24 cellular contexts compared by ENCODE assay signal in the genomic region with DNA sequence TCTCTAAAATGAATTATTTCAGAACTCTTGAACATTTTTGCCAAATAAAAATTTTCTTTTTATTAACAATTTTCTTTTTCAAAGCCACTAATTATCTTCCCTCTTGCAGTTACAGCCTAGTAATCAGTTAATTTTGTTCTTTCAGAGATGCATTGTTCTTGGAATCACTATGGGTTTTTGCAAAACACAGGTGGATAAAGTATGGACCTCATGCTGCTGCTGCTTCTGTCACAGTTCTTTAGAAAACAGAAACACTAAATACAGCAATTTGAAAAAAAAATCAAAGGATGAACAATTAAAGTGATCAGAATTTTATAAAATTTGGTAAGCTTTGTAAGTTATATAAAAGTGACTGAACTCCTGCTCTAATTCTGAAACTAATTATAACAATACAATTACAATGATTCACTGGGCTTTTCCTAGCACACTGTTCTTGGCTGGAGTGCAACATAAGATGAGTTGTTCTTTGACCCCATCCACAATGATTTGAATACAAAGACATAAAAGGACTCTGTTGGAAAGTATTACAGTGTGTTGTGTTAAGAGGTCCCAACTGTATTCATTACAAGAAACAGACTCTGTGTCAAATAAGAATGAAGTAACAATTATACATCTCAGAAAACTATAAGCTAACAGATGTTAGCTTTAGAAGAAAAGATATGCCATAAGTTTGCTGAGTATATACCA. TPM values are rescaled to one million over a fixed set of nuclear protein-coding genes. Genes with fewer than 3 reads are reported as not detected.
DNase-seq lines count a peak whose midpoint lies in the region; ATAC-seq and TF ChIP-seq lines count a peak whose summit lies in the region.
"Had no signal": no experiment of that assay in that cellular context is flagged by ENCODE, and none has a peak within 500 bp of the region (broad histone marks: within the 10 kb centered on the region; RNA-seq: fewer than 3 reads in every experiment).

No MANE protein-coding gene starts in this region.

- H3K27me3 ChIP-seq in prostate gland (replicated peaks; ENCODE audit: insufficient read depth), result no peaks in the 10 kb centered on the region
- H3K27me3 ChIP-seq: ascending aorta, uterus had no signal

- no peak for TF ChIP-seq CTCF in prostate gland (IDR thresholded peaks at IDR 0.05)
- no peak for TF ChIP-seq CTCF in mucosa of descending colon (IDR thresholded peaks at IDR 0.05)

- H3K27ac ChIP-seq in prostate gland, result no peak overlapping the region
- H3K27ac ChIP-seq: ascending aorta, RWPE1, uterus had no signal

- H3K9me3 ChIP-seq in prostate gland (no peaks in the 10 kb centered on the region), mucosa of descending colon (no peaks in the 10 kb centered on the region)
- H3K9me3 ChIP-seq: ascending aorta, uterus had no signal

- TF ChIP-seq POLR2A in prostate gland (IDR thresholded peaks at IDR 0.05), result no peak

- H3K36me3 ChIP-seq in prostate gland, result no peaks in the 10 kb centered on the region
- H3K36me3 ChIP-seq in mucosa of descending colon (ENCODE audit: low read depth), result no peaks in the 10 kb centered on the region
- H3K36me3 ChIP-seq: ascending aorta, uterus had no signal

- H3K4me3 ChIP-seq in prostate gland, result no peak overlapping the region
- no peak overlapping the region for H3K4me3 ChIP-seq in mucosa of descending colon
- H3K4me3 ChIP-seq: ascending aorta, lung, uterus had no signal

- no peak for ATAC-seq in mucosa of descending colon
- ATAC-seq: effector memory CD8-positive, alpha-beta T cell; right cardiac atrium had no signal

- H3K4me1 ChIP-seq in prostate gland (replicated peaks) (no peaks in the 10 kb centered on the region), mucosa of descending colon (ENCODE audit: low read depth) (no peaks in the 10 kb centered on the region)
- H3K4me1 ChIP-seq: ascending aorta, uterus had no signal

- peak; percentile 2 for DNase-seq in AG08395 (ENCODE audit: low spot score)
- peak; percentile 79 for DNase-seq in NCI-H146 treated with DMSO at 0.1 percent for 48 hours (lab: John Stamatoyannopoulos, UW; ENCODE audit: unreplicated experiment)
- peak; percentile 53 for DNase-seq in cerebellar cortex (ENCODE audit: low spot score)
- DNase-seq in iris pigment epithelial cell (ENCODE audit: low read depth), result peak; percentile 4
- no peak for DNase-seq in prostate gland (ENCODE audit: low spot score)
- DNase-seq in mucosa of descending colon, result no peak
- no peak for DNase-seq in posterior cingulate gyrus
- DNase-seq in GM19240 (ENCODE audit: insufficient read length, low spot score), result no peak
- DNase-seq: activated CD4-positive, CD25-positive, alpha-beta regulatory T cell treated with anti-CD3 and anti-CD28 coated beads, Interleukin-2, amount 50 U/mL, for 72 hours; activated naive CD4-positive, alpha-beta T cell treated with anti-CD3 and anti-CD28 coated beads, Interleukin-2, amount 50 U/mL, for 16 hours; activated T-cell treated with anti-CD3 and anti-CD28 coated beads, Interleukin-2, amount 50 U/mL, for 48 hours; effector memory CD8-positive, alpha-beta T cell; foreskin melanocyte; hippocampal formation; NCI-H187; occipital lobe; right cardiac atrium; T-helper 9 cell; uterus had no signal

- intact Hi-C loops in prostate gland (cut with DNase I) (no loop called here), mucosa of descending colon (cut with DNase I, micrococcal nuclease) (no loop called here), posterior cingulate gyrus (cut with DNase I) (no loop called here)

RNA-seq across cellular contexts. Expression of a gene that starts 59.4 kb away (rescaled TPM):
- total RNA-seq in prostate gland (1 to 10 TPM in 1 of 2 donors, not detected in 1; 3.9 TPM), mucosa of descending colon (not detected)
- total RNA-seq: activated CD8-positive, alpha-beta memory T cell treated with anti-CD3 and anti-CD28 coated beads for 36 hours; ascending aorta; lung; myocyte; occipital lobe; right cardiac atrium; uterus had no signal

Comparison
In these comparisons a context has a peak if more than half of its experiments do, and no peak if none do; other contexts are left out.
1. DNase-seq: peak in AG08395 (single experiment), NCI-H146 treated with DMSO at 0.1 percent for 48 hours (single experiment), cerebellar cortex (single experiment) and iris pigment epithelial cell (single experiment); none in prostate gland (single experiment), mucosa of descending colon (0 of 3), posterior cingulate gyrus (0 of 10) and GM19240 (single experiment).